Comparison of ENCODE assay signal across 9 cellular contexts in the genomic region with DNA sequence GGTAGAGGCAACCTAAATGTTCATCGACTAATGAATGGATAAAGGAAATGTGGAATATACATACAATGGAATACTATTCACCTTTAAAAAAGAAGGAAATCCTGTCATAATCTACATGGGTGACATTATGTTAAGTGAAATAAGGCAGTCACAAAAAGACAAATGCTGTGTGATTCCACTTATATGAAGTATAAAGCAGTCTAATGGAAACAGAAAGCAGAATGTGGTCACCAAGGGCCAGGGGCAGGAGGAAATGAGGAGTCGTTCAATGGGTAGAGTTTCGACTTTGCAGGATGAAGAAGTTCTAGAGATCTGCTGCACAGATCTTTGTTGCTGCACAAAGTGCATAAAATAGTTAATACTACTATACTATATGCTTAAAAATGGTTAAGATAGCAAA. TPM values are rescaled to one million over a fixed set of nuclear protein-coding genes. Genes with fewer than 3 reads are reported as not detected.
DNase-seq lines count a peak whose midpoint lies in the region; ATAC-seq and TF ChIP-seq lines count a peak whose summit lies in the region.
"Had no signal": no experiment of that assay in that cellular context is flagged by ENCODE, and none has a peak within 500 bp of the region (broad histone marks: within the 10 kb centered on the region; RNA-seq: fewer than 3 reads in every experiment).

No MANE protein-coding gene starts in this region.

- no peaks in the 10 kb centered on the region for H3K9me2 ChIP-seq in GM23338 (ENCODE audit: insufficient read depth)

- H3K36me3 Mint-ChIP-seq in GM23338 (ENCODE audit: low read depth) = no peaks in the 10 kb centered on the region

- no peak overlapping the region for H3K4me2 ChIP-seq in GM23338

- no peaks in the 10 kb centered on the region for H3K36me3 ChIP-seq in GM23338 (ENCODE audit: insufficient read depth)

- no peak overlapping the region for H2AFZ ChIP-seq in GM23338

- TF ChIP-seq CTCF in GM23338 (conservative IDR thresholded peaks at IDR 0.05; ENCODE audit: low read depth in 2 of 2) = no peak

- no peaks in the 10 kb centered on the region for H3K27me3 ChIP-seq in GM23338 (ENCODE audit: insufficient read depth)

- peak; percentile 72 to 74 for ATAC-seq in activated CD4-positive, CD25-positive, alpha-beta regulatory T cell treated with anti-CD3 and anti-CD28 coated beads, Interleukin-2, amount 50 U/mL, for 24 hours
- peak; percentile 78 for ATAC-seq in HG02938 (IDR thresholded peaks at IDR 0.05; ENCODE audit: unreplicated experiment)
- ATAC-seq in GM23338 = no peak
- ATAC-seq: K562 had no signal

- H3K4me3 ChIP-seq in GM23338 = no peak overlapping the region
- H3K4me3 ChIP-seq: K562 had no signal

- H3F3A ChIP-seq in GM23338 (replicated peaks; ENCODE audit: low read depth) = no peaks in the 10 kb centered on the region

- H3K79me2 ChIP-seq in GM23338 (replicated peaks; ENCODE audit: insufficient read depth) = no peaks in the 10 kb centered on the region; the same call in none of the 2 replicates

- H4K20me1 ChIP-seq in GM23338 (replicated peaks; ENCODE audit: insufficient read depth) = no peaks in the 10 kb centered on the region; the same call in none of the 2 replicates

- H3K4me3 Mint-ChIP-seq in GM23338 = no peak overlapping the region

- DNase-seq in activated CD4-positive, CD25-positive, alpha-beta regulatory T cell treated with anti-CD3 and anti-CD28 coated beads, Interleukin-2, amount 50 U/mL, for 72 hours = no peak
- DNase-seq in OCI-M1 (lab: John Stamatoyannopoulos, UW) = peak; percentile 71
- DNase-seq in stimulated activated CD4-positive, alpha-beta T cell treated with anti-CD3 and anti-CD28 coated beads, Interleukin-4, amount 100 ng/mL, for 24 hours = peak; percentile 47
- no peak for DNase-seq in iPS-NIHi7 (ENCODE audit: extremely low spot score)
- no peak for DNase-seq in GM23338 (ENCODE audit: low spot score)
- DNase-seq in effector CD4-positive, alpha-beta T cell = no peak

- no peak overlapping the region for H3K27ac ChIP-seq in GM23338 (ENCODE audit: low read depth)

- peaks cover 3% of the 10 kb centered on the region; the same call in 1 of the 3 replicates for H3K4me1 Mint-ChIP-seq in GM23338

- no peak overlapping the region for H3K27ac Mint-ChIP-seq in GM23338

- H3K4me1 ChIP-seq in GM23338 (ENCODE audit: insufficient read depth) = peaks cover 13% of the 10 kb centered on the region

- peaks cover 5% of the 10 kb centered on the region for H3K27me3 Mint-ChIP-seq in GM23338 (ENCODE audit: insufficient read depth, low read depth, poor library complexity)

- H3K9me3 Mint-ChIP-seq in GM23338 = no peaks in the 10 kb centered on the region

TF ChIP-seq in GM23338, 12 proteins besides CTCF, POLR2A, EP300 and RAD21 (continues in another document):
- no peak for TF ChIP-seq JUNB (IDR thresholded peaks at IDR 0.05; ENCODE audit: unreplicated experiment)
- TF ChIP-seq CREB1 (CRISPR knock-in tag; IDR thresholded peaks at IDR 0.05; ENCODE audit: low read depth) = no peak
- no peak for TF ChIP-seq EZH2phosphoT487 (IDR thresholded peaks at IDR 0.05; ENCODE audit: unreplicated experiment)
- TF ChIP-seq ZNF331 (CRISPR knock-in tag; IDR thresholded peaks at IDR 0.05; ENCODE audit: low read depth) = no peak
- TF ChIP-seq POLR2AphosphoS5 (IDR thresholded peaks at IDR 0.05; ENCODE audit: low read depth) = no peak
- no peak for TF ChIP-seq NANOG (IDR thresholded peaks at IDR 0.05; ENCODE audit: borderline replicate concordance)
- TF ChIP-seq, protein P1, sequence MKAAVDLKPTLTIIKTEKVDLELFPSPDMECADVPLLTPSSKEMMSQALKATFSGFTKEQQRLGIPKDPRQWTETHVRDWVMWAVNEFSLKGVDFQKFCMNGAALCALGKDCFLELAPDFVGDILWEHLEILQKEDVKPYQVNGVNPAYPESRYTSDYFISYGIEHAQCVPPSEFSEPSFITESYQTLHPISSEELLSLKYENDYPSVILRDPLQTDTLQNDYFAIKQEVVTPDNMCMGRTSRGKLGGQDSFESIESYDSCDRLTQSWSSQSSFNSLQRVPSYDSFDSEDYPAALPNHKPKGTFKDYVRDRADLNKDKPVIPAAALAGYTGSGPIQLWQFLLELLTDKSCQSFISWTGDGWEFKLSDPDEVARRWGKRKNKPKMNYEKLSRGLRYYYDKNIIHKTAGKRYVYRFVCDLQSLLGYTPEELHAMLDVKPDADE (IDR thresholded peaks at IDR 0.05) = no peak
- no peak for TF ChIP-seq EZH2 (IDR thresholded peaks at IDR 0.05; ENCODE audit: low read depth, unreplicated experiment)
- TF ChIP-seq, protein P2, sequence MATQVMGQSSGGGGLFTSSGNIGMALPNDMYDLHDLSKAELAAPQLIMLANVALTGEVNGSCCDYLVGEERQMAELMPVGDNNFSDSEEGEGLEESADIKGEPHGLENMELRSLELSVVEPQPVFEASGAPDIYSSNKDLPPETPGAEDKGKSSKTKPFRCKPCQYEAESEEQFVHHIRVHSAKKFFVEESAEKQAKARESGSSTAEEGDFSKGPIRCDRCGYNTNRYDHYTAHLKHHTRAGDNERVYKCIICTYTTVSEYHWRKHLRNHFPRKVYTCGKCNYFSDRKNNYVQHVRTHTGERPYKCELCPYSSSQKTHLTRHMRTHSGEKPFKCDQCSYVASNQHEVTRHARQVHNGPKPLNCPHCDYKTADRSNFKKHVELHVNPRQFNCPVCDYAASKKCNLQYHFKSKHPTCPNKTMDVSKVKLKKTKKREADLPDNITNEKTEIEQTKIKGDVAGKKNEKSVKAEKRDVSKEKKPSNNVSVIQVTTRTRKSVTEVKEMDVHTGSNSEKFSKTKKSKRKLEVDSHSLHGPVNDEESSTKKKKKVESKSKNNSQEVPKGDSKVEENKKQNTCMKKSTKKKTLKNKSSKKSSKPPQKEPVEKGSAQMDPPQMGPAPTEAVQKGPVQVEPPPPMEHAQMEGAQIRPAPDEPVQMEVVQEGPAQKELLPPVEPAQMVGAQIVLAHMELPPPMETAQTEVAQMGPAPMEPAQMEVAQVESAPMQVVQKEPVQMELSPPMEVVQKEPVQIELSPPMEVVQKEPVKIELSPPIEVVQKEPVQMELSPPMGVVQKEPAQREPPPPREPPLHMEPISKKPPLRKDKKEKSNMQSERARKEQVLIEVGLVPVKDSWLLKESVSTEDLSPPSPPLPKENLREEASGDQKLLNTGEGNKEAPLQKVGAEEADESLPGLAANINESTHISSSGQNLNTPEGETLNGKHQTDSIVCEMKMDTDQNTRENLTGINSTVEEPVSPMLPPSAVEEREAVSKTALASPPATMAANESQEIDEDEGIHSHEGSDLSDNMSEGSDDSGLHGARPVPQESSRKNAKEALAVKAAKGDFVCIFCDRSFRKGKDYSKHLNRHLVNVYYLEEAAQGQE (IDR thresholded peaks at IDR 0.05; ENCODE audit: unreplicated experiment) = no peak

RNA-seq across cellular contexts. Expression of a gene that starts 7.8 kb away (rescaled TPM):
- total RNA-seq in GM23338 (2014; rRNA removed; shearing (Covaris generic)) = 5.0 and 6.1 TPM in 2 replicates
- 3.3 and 4.8 TPM in 2 replicates for polyA plus RNA-seq in GM23338 (2016; fragmentation: Nextera tagmentation; extraction: Ambion mirVana)

Comparison
In these comparisons a context has a peak if more than half of its experiments do, and no peak if none do; other contexts are left out.
1. DNase-seq: peak in OCI-M1 (single experiment) and stimulated activated CD4-positive, alpha-beta T cell treated with anti-CD3 and anti-CD28 coated beads, Interleukin-4, amount 100 ng/mL, for 24 hours (single experiment); none in activated CD4-positive, CD25-positive, alpha-beta regulatory T cell treated with anti-CD3 and anti-CD28 coated beads, Interleukin-2, amount 50 U/mL, for 72 hours (single experiment), iPS-NIHi7 (single experiment), GM23338 (single experiment) and effector CD4-positive, alpha-beta T cell (single experiment).